ENCODE assay signal across 1 cellular context in genomic region chr13:112894673-112895481, GRCh38.
TF ChIP-seq lines count a peak whose summit lies in the region.

No MANE protein-coding gene starts in this region.

TF ChIP-seq in HepG2, 621 proteins besides CTCF, POLR2A, EP300 and RAD21 (continued from another document and continues in another):
- peak; percentile 23; the same call in 1 of the 2 replicates for TF ChIP-seq NFKB2 (CRISPR knock-in tag; IDR thresholded peaks at IDR 0.05; ENCODE audit: borderline replicate concordance)
- peak; percentile 61 for TF ChIP-seq ZFX (CRISPR knock-in tag; IDR thresholded peaks at IDR 0.05; ENCODE audit: low read depth)
- TF ChIP-seq ZNF180 (CRISPR knock-in tag; IDR thresholded peaks at IDR 0.05; ENCODE audit: borderline replicate concordance, low read depth): no peak
- no peak for TF ChIP-seq MAFK (conservative IDR thresholded peaks at IDR 0.05 in 1 of 2, IDR thresholded peaks at IDR 0.05 in 1 of 2; ENCODE audit: low read length in 2 of 2)
- TF ChIP-seq RBM39 (IDR thresholded peaks at IDR 0.05; ENCODE audit: low read depth, low read length, poor library complexity, severe bottlenecking): no peak
- no peak for TF ChIP-seq KDM1A (CRISPR knock-in tag; IDR thresholded peaks at IDR 0.05)
- no peak for TF ChIP-seq PRMT3 (CRISPR knock-in tag; IDR thresholded peaks at IDR 0.05; ENCODE audit: borderline replicate concordance, low read depth)
- no peak; the same call in 1 of the 2 replicates for TF ChIP-seq SP4 (CRISPR knock-in tag; IDR thresholded peaks at IDR 0.05)
- no peak for TF ChIP-seq IRF2 (CRISPR knock-in tag; IDR thresholded peaks at IDR 0.05)
- no peak for TF ChIP-seq FOXP1 (IDR thresholded peaks at IDR 0.05)
- no peak for TF ChIP-seq FOXP1 (CRISPR knock-in tag; IDR thresholded peaks at IDR 0.05)
- TF ChIP-seq SP5 (CRISPR knock-in tag; IDR thresholded peaks at IDR 0.05; ENCODE audit: borderline replicate concordance, low read depth): peak; percentile 74
- TF ChIP-seq ELK4 (CRISPR knock-in tag; IDR thresholded peaks at IDR 0.05; ENCODE audit: borderline replicate concordance): no peak
- TF ChIP-seq FOXO1 (CRISPR knock-in tag; IDR thresholded peaks at IDR 0.05): peak; percentile 44; the same call in 1 of the 2 replicates
- 0 out of 2 replicates have a peak, but pooled peaks have one; percentile 59 for TF ChIP-seq ZNF800 (CRISPR knock-in tag; IDR thresholded peaks at IDR 0.05)
- TF ChIP-seq ZNF780A (CRISPR knock-in tag; IDR thresholded peaks at IDR 0.05): no peak
- TF ChIP-seq AGO2 (optimal IDR thresholded peaks at IDR 0.05; ENCODE audit: low read depth, low read length): peak; percentile 23
- no peak for TF ChIP-seq MXD4 (CRISPR knock-in tag; IDR thresholded peaks at IDR 0.05)
- no peak for TF ChIP-seq CENPT (CRISPR knock-in tag; IDR thresholded peaks at IDR 0.05; ENCODE audit: low read depth)
- TF ChIP-seq CCAR2 (optimal IDR thresholded peaks at IDR 0.05; ENCODE audit: low read depth, low read length): no peak
- TF ChIP-seq ZBTB21 (CRISPR knock-in tag; IDR thresholded peaks at IDR 0.05): peak; percentile 20; the same call in 1 of the 2 replicates
- peak; percentile 74; the same call in 1 of the 2 replicates for TF ChIP-seq RBFOX2 (IDR thresholded peaks at IDR 0.05; ENCODE audit: low read depth, low read length)
- TF ChIP-seq GPN1 (CRISPR knock-in tag; IDR thresholded peaks at IDR 0.05; ENCODE audit: borderline replicate concordance): no peak
- TF ChIP-seq HNF4A (CRISPR knock-in tag; IDR thresholded peaks at IDR 0.05): no peak
- TF ChIP-seq ZNF709 (CRISPR knock-in tag; IDR thresholded peaks at IDR 0.05): 0 out of 2 replicates have a peak, but pooled peaks have one; percentile 56
- TF ChIP-seq ZNF407 (CRISPR knock-in tag; IDR thresholded peaks at IDR 0.05; ENCODE audit: not compliant biosample characterization): peak; percentile 30
- no peak for TF ChIP-seq ZNF530 (CRISPR knock-in tag; IDR thresholded peaks at IDR 0.05; ENCODE audit: low read depth)
- TF ChIP-seq FOXK1 (CRISPR knock-in tag; IDR thresholded peaks at IDR 0.05; ENCODE audit: borderline replicate concordance, low read depth): peak; percentile 21; the same call in 1 of the 2 replicates
- peak; percentile 44; the same call in 1 of the 2 replicates for TF ChIP-seq GATAD2A (CRISPR knock-in tag; IDR thresholded peaks at IDR 0.05)
- 0 out of 2 replicates have a peak, but pooled peaks have one; percentile 27 for TF ChIP-seq ZNF691 (CRISPR knock-in tag; IDR thresholded peaks at IDR 0.05; ENCODE audit: borderline replicate concordance, low read depth)
- no peak for TF ChIP-seq EED (CRISPR knock-in tag; IDR thresholded peaks at IDR 0.05)
- no peak for TF ChIP-seq ZNF207 (IDR thresholded peaks at IDR 0.05; ENCODE audit: borderline replicate concordance)
- peak; percentile 64; the same call in 1 of the 2 replicates for TF ChIP-seq ZNF501 (CRISPR knock-in tag; IDR thresholded peaks at IDR 0.05)
- 0 out of 2 replicates have a peak, but pooled peaks have one; percentile 21 for TF ChIP-seq MED13 (CRISPR knock-in tag; IDR thresholded peaks at IDR 0.05)
- TF ChIP-seq KMT2A (CRISPR knock-in tag; IDR thresholded peaks at IDR 0.05): no peak
- 0 out of 2 replicates have a peak, but pooled peaks have one; percentile 10 for TF ChIP-seq KMT2B (CRISPR knock-in tag; IDR thresholded peaks at IDR 0.05)
- no peak for TF ChIP-seq NFE2 (CRISPR knock-in tag; IDR thresholded peaks at IDR 0.05)
- TF ChIP-seq PAXIP1 (CRISPR knock-in tag; conservative IDR thresholded peaks at IDR 0.05): peak; percentile 26; the same call in 1 of the 2 replicates
- TF ChIP-seq ZNF234 (CRISPR knock-in tag; conservative IDR thresholded peaks at IDR 0.05): 0 out of 2 replicates have a peak, but pooled peaks have one; percentile 35
- TF ChIP-seq E2F1 (CRISPR knock-in tag; IDR thresholded peaks at IDR 0.05): 0 out of 2 replicates have a peak, but pooled peaks have one; percentile 66
- peak; percentile 88; the same call in 1 of the 2 replicates for TF ChIP-seq ZNF468 (CRISPR knock-in tag; IDR thresholded peaks at IDR 0.05)
- no peak for TF ChIP-seq ETV6 (CRISPR knock-in tag; conservative IDR thresholded peaks at IDR 0.05)
- TF ChIP-seq POLR2G (IDR thresholded peaks at IDR 0.05; ENCODE audit: low read depth, low read length): peak; percentile 59
- TF ChIP-seq MEIS2 (CRISPR knock-in tag; IDR thresholded peaks at IDR 0.05): 0 out of 2 replicates have a peak, but pooled peaks have one; percentile 17
